In genomic region chr1:201740086-201740541, GRCh38 we compare ENCODE assay signal across 9 cellular contexts.
DNase-seq lines count a peak whose midpoint lies in the region; ATAC-seq, FAIRE-seq and TF ChIP-seq lines count a peak whose summit lies in the region.
"Had no signal": no experiment of that assay in that cellular context is flagged by ENCODE, and none has a peak within 500 bp of the region (broad histone marks: within the 10 kb centered on the region; RNA-seq: fewer than 3 reads in every experiment).

No MANE protein-coding gene starts in this region.

- no peak for FAIRE-seq in HepG2 (lab: Jason Lieb, UNC)

- H4K20me1 ChIP-seq in HepG2 (ENCODE audit: insufficient read depth, low read length) = no peaks in the 10 kb centered on the region

- H3K4me1 ChIP-seq in HepG2 (ENCODE audit: insufficient read depth, low read length) = no peaks in the 10 kb centered on the region
- H3K4me1 ChIP-seq in thymus (ENCODE audit: control insufficient read depth, insufficient read depth, low read length) = no peaks in the 10 kb centered on the region

- no peak for TF ChIP-seq RAD21 in HepG2 (CRISPR knock-in tag; IDR thresholded peaks at IDR 0.05)

- 23% methylated on average over 12 of the region's 29 CpGs for WGBS in HepG2 (ENCODE audit: low lambda C conversion rate)
- 1% methylated on average over 29 of the region's 29 CpGs for WGBS in thymus

- no peaks in the 10 kb centered on the region for H3K36me3 Mint-ChIP-seq in activated CD4-positive, alpha-beta T cell treated with anti-CD3 and anti-CD28 coated beads, Interleukin-2, amount 10 ng/mL, durations not matched to agents 24 days and 14 days (ENCODE audit: low read depth)

- H3K4me1 Mint-ChIP-seq in activated CD4-positive, alpha-beta T cell treated with anti-CD3 and anti-CD28 coated beads, Interleukin-2, amount 10 ng/mL, durations not matched to agents 24 days and 14 days = peaks cover 6% of the 10 kb centered on the region

- H3K27ac ChIP-seq in brain microvascular endothelial cell (peak overlapping the region; percentile 91), HepG2 (ENCODE audit: extremely low read length, insufficient read depth, low read length) (no peak overlapping the region), thymus (ENCODE audit: low read depth) (no peak overlapping the region)

- H3K9ac ChIP-seq in HepG2 (ENCODE audit: insufficient read depth, low read depth, low read length) = no peak overlapping the region

- TF ChIP-seq EP300 in HepG2 (IDR thresholded peaks at IDR 0.05; ENCODE audit: low read depth in 2 of 2, low read length in 2 of 2) = no peak
- TF ChIP-seq EP300 in HepG2 (CRISPR knock-in tag; IDR thresholded peaks at IDR 0.05; ENCODE audit: borderline replicate concordance) = no peak

- H3K9me3 ChIP-seq in HepG2 (ENCODE audit: low read length) = no peaks in the 10 kb centered on the region
- H3K9me3 ChIP-seq in thymus (ENCODE audit: control insufficient read depth) = no peaks in the 10 kb centered on the region

- no peak for TF ChIP-seq POLR2A in HepG2 (IDR thresholded peaks at IDR 0.05; ENCODE audit: insufficient read depth in 1 of 2, low read depth in 2 of 2, low read length in 2 of 2)

- H3K4me2 ChIP-seq in HepG2 (ENCODE audit: low read depth, low read length) = peak overlapping the region; percentile 56; the same call in 1 of the 2 replicates

- H3K4me3 ChIP-seq in brain microvascular endothelial cell (ENCODE audit: low read depth, low read length) = peak overlapping the region; percentile 72
- peak overlapping the region in 1 of 3 experiments; percentile 51; a peak in 1 of 6 replicates for H3K4me3 ChIP-seq in HepG2 (replicated peaks in 1 of 3; ENCODE audit: insufficient read depth in 1 of 3, low read depth in 2 of 3, low read length in 3 of 3)
- H3K4me3 ChIP-seq in thymus (ENCODE audit: low read length) = peak overlapping the region; percentile 50

- TF ChIP-seq CTCF in brain microvascular endothelial cell (IDR thresholded peaks at IDR 0.05; ENCODE audit: low read depth, low read length, missing control alignments) (no peak), HepG2 (CRISPR knock-in tag; IDR thresholded peaks at IDR 0.05) (no peak)

- no peak overlapping the region for H3K27ac Mint-ChIP-seq in activated CD4-positive, alpha-beta T cell treated with anti-CD3 and anti-CD28 coated beads, Interleukin-2, amount 10 ng/mL, durations not matched to agents 24 days and 14 days

- peak overlapping the region; percentile 67 for H3K4me3 Mint-ChIP-seq in activated CD4-positive, alpha-beta T cell treated with anti-CD3 and anti-CD28 coated beads, Interleukin-2, amount 10 ng/mL, durations not matched to agents 24 days and 14 days

- H3K36me3 ChIP-seq in brain microvascular endothelial cell (replicated peaks) (peaks cover 42% of the 10 kb centered on the region), HepG2 (replicated peaks in 1 of 2; ENCODE audit: control insufficient read depth in 1 of 2, insufficient read depth in 2 of 2, low read length in 2 of 2) (no peaks in the 10 kb centered on the region), thymus (ENCODE audit: control insufficient read depth, insufficient read depth) (no peaks in the 10 kb centered on the region)

- intact Hi-C loops in activated CD4-positive, alpha-beta T cell treated with anti-CD3 and anti-CD28 coated beads, Interleukin-2, amount 10 ng/mL, durations not matched to agents 24 days and 14 days (cut with micrococcal nuclease) = no loop called here
- intact Hi-C loops in HepG2 (cut with micrococcal nuclease; ENCODE audit: unreplicated experiment) = no loop called here

- in situ Hi-C loops in brain microvascular endothelial cell (cut with HindIII; ENCODE audit: low pct_ligation_motif_present, low sequenced_read_pairs) = no loop called here
- in situ Hi-C loops in HepG2 (cut with HindIII; ENCODE audit: extremely low pct_ligation_motif_present, low pct_unique_long_range_greater_than_20kb) = no loop called here

- peak; percentile 40 for ATAC-seq in HepG2

- H3K79me2 ChIP-seq in HepG2 (ENCODE audit: insufficient read depth, low read length) = no peaks in the 10 kb centered on the region

- H3K9me3 Mint-ChIP-seq in activated CD4-positive, alpha-beta T cell treated with anti-CD3 and anti-CD28 coated beads, Interleukin-2, amount 10 ng/mL, durations not matched to agents 24 days and 14 days = no peaks in the 10 kb centered on the region

- no peak overlapping the region for H2AFZ ChIP-seq in HepG2 (ENCODE audit: low read length)

- POLR2A ChIA-PET in HepG2 (lab: Yijun Ruan, JAX) = no interaction called here

- peaks cover 62% of the 10 kb centered on the region for H3K27me3 Mint-ChIP-seq in activated CD4-positive, alpha-beta T cell treated with anti-CD3 and anti-CD28 coated beads, Interleukin-2, amount 10 ng/mL, durations not matched to agents 24 days and 14 days

- H3K27me3 ChIP-seq in brain microvascular endothelial cell (replicated peaks) (no peaks in the 10 kb centered on the region), HepG2 (ENCODE audit: control insufficient read depth in 1 of 2, insufficient read depth in 2 of 2, low read length in 2 of 2) (peaks cover 5 to 57% of the 10 kb centered on the region in 2 experiments), thymus (ENCODE audit: control insufficient read depth, insufficient read depth) (peaks cover 19% of the 10 kb centered on the region)

- BruUV-seq in HepG2 (replicated peaks; lab: Mats Ljungman, UMichigan) = no TSS peak

- CTCF ChIA-PET in HepG2 (lab: Yijun Ruan, JAX; ENCODE audit: low intra/inter-chr PET ratio, low total read pairs) = no interaction called here

- no peak for DNase-seq in activated CD4-positive, alpha-beta T cell treated with anti-CD3 and anti-CD28 coated beads, Interleukin-2, amount 10 ng/mL, durations not matched to agents 24 days and 14 days
- no peak for DNase-seq in activated CD4-positive, alpha-beta T cell treated with anti-CD3 and anti-CD28 coated beads, Interleukin-2, amount 50 U/mL, for 4 hours
- no peak for DNase-seq in brain microvascular endothelial cell
- DNase-seq in HepG2 (ENCODE audit: low spot score) = no peak
- no peak for DNase-seq in mesenteric fat pad (ENCODE audit: low spot score)
- no peak for DNase-seq in NCI-H1694 (lab: John Stamatoyannopoulos, UW)
- no peak for DNase-seq in NCI-H2171 treated with DMSO at 0.1 percent for 48 hours (lab: John Stamatoyannopoulos, UW)
- DNase-seq: DND-41 had no signal

TF ChIP-seq in HepG2, 621 proteins besides CTCF, POLR2A, EP300 and RAD21:
- peak; percentile 54 for TF ChIP-seq HNRNPLL (IDR thresholded peaks at IDR 0.05; ENCODE audit: low read depth, low read length, poor library complexity, severe bottlenecking)
- TF ChIP-seq FLYWCH1 (CRISPR knock-in tag; IDR thresholded peaks at IDR 0.05) = no peak
- TF ChIP-seq MLXIP (CRISPR knock-in tag; IDR thresholded peaks at IDR 0.05; ENCODE audit: borderline replicate concordance) = no peak
